1 cellular context compared by ENCODE assay signal in the genomic region with DNA sequence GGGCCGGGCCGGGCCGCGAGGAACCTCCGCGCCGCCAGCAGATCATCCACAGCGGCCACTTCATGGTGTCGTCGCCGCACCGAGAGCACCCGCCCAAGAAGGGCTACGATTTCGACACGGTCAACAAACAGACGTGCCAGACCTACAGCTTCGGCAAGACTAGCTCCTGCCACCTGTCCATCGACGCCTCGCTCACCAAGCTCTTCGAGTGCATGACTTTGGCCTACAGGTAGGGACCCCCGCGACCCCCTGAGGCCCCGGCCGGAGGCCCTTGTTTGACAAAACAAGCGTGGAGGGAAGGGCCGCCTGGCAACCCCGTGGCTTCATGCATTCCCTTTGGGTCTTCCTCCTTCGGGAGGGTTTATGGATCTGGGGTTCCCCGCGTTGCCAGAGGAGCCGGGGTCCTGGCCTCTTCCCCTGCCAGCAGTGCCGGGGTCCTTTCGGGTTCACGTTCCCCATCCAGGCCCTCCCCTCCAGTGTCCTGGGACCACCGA.
TF ChIP-seq lines count a peak whose summit lies in the region.

No MANE protein-coding gene starts in this region.

TF ChIP-seq in HepG2, 621 proteins besides CTCF, POLR2A, EP300 and RAD21 (continued from another document and continues in another):
- TF ChIP-seq ZNF232 (CRISPR knock-in tag; IDR thresholded peaks at IDR 0.05; ENCODE audit: borderline replicate concordance) = peak; percentile 95; the same call in 1 of the 2 replicates
- TF ChIP-seq TBX2 (CRISPR knock-in tag; IDR thresholded peaks at IDR 0.05; ENCODE audit: borderline replicate concordance) = no peak
- TF ChIP-seq ZBTB3 (CRISPR knock-in tag; IDR thresholded peaks at IDR 0.05; ENCODE audit: borderline replicate concordance, low read depth) = 0 out of 2 replicates have a peak, but pooled peaks have one; percentile 14
- TF ChIP-seq ZNF431 (CRISPR knock-in tag; IDR thresholded peaks at IDR 0.05; ENCODE audit: borderline replicate concordance, low read depth) = peak; percentile 58
- peak; percentile 89 for TF ChIP-seq ATF7-NPFF (CRISPR knock-in tag; IDR thresholded peaks at IDR 0.05; ENCODE audit: low read depth)
- 0 out of 2 replicates have a peak, but pooled peaks have one; percentile 33 for TF ChIP-seq ZNF20 (CRISPR knock-in tag; IDR thresholded peaks at IDR 0.05)
- TF ChIP-seq FOXC1 (CRISPR knock-in tag; IDR thresholded peaks at IDR 0.05; ENCODE audit: borderline replicate concordance) = peak; percentile 26; the same call in 1 of the 2 replicates
- peak; percentile 93 for TF ChIP-seq ZBTB7A (CRISPR knock-in tag; IDR thresholded peaks at IDR 0.05)
- TF ChIP-seq, protein P1, sequence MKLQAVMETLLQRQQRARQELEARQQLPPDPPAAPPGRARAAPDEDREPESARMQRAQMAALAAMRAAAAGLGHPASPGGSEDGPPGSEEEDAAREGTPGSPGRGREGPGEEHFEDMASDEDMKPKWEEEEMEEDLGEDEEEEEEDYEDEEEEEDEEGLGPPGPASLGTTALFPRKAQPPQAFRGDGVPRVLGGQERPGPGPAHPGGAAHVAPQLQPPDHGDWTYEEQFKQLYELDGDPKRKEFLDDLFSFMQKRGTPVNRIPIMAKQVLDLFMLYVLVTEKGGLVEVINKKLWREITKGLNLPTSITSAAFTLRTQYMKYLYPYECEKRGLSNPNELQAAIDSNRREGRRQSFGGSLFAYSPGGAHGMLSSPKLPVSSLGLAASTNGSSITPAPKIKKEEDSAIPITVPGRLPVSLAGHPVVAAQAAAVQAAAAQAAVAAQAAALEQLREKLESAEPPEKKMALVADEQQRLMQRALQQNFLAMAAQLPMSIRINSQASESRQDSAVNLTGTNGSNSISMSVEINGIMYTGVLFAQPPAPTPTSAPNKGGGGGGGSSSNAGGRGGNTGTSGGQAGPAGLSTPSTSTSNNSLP (IDR thresholded peaks at IDR 0.05; ENCODE audit: low read depth, low read length) = no peak
- TF ChIP-seq ZFP37 (CRISPR knock-in tag; IDR thresholded peaks at IDR 0.05; ENCODE audit: borderline replicate concordance) = peak; percentile 93; the same call in 1 of the 2 replicates
- TF ChIP-seq ZMAT3 (CRISPR knock-in tag; conservative IDR thresholded peaks at IDR 0.05) = peak; percentile 94
- peak; percentile 34; the same call in 1 of the 2 replicates for TF ChIP-seq RNF2 (conservative IDR thresholded peaks at IDR 0.05; ENCODE audit: low read depth)
- peak; percentile 47; the same call in 1 of the 2 replicates for TF ChIP-seq ZNF3 (CRISPR knock-in tag; IDR thresholded peaks at IDR 0.05)
- TF ChIP-seq, protein P2, sequence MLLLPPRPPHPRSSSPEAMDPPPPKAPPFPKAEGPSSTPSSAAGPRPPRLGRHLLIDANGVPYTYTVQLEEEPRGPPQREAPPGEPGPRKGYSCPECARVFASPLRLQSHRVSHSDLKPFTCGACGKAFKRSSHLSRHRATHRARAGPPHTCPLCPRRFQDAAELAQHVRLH (CRISPR knock-in tag; IDR thresholded peaks at IDR 0.05; ENCODE audit: borderline replicate concordance, low read depth) = peak; percentile 69; the same call in 1 of the 2 replicates
- TF ChIP-seq SRF (IDR thresholded peaks at IDR 0.05; ENCODE audit: low read depth, low read length) = no peak
- peak; percentile 81 for TF ChIP-seq ZNF441 (CRISPR knock-in tag; IDR thresholded peaks at IDR 0.05; ENCODE audit: borderline replicate concordance)
- TF ChIP-seq PITX1 (CRISPR knock-in tag; IDR thresholded peaks at IDR 0.05) = peak; percentile 46; the same call in 1 of the 2 replicates
- peak; percentile 67; the same call in 1 of the 2 replicates for TF ChIP-seq ZFP36L1 (CRISPR knock-in tag; IDR thresholded peaks at IDR 0.05)
- TF ChIP-seq ZNF530 (CRISPR knock-in tag; IDR thresholded peaks at IDR 0.05; ENCODE audit: low read depth) = peak; percentile 89
- TF ChIP-seq ZNF720 (CRISPR knock-in tag; IDR thresholded peaks at IDR 0.05) = no peak
- TF ChIP-seq SAP130 (CRISPR knock-in tag; IDR thresholded peaks at IDR 0.05; ENCODE audit: low read depth) = peak; percentile 36
- TF ChIP-seq ZNF556 (CRISPR knock-in tag; IDR thresholded peaks at IDR 0.05; ENCODE audit: borderline replicate concordance) = no peak
- TF ChIP-seq POLR2AphosphoS2 (IDR thresholded peaks at IDR 0.05; ENCODE audit: low read depth, low read length) = no peak
- TF ChIP-seq, protein P3, sequence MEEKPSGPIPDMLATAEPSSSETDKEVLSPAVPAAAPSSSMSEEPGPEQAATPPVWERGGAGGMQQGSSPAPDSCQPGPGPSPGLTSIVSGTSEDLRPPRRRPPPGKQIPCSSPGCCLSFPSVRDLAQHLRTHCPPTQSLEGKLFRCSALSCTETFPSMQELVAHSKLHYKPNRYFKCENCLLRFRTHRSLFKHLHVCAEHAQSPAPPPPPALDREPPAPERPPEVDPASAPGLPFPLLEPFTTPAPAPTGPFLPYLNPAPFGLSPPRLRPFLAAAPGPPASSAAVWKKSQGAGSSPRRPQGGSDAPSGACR (CRISPR knock-in tag; IDR thresholded peaks at IDR 0.05) = no peak
- TF ChIP-seq AGO1 (IDR thresholded peaks at IDR 0.05; ENCODE audit: low read depth, low read length, poor library complexity, severe bottlenecking) = no peak
- TF ChIP-seq, protein P4, sequence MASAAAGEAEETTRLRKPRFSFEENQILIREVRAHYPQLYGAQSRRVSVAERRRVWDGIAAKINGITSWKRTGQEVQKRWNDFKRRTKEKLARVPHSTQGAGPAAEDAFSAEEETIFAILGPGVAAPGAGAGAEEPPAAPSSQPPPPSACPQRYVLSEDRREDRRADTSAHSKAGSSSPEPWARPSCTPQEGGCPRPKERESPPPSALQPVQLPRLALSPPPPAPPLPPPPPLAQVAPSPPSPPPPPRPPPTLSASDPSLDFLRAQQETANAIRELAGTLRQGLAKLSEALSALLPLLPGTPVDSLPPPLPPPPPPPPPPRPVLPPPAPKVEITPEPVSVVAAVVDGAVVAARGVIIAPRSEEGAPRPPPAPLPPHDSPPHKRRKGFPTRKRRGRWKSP (CRISPR knock-in tag; IDR thresholded peaks at IDR 0.05) = no peak
- no peak for TF ChIP-seq KDM3A (CRISPR knock-in tag; IDR thresholded peaks at IDR 0.05; ENCODE audit: low read depth)
- TF ChIP-seq, protein P5, sequence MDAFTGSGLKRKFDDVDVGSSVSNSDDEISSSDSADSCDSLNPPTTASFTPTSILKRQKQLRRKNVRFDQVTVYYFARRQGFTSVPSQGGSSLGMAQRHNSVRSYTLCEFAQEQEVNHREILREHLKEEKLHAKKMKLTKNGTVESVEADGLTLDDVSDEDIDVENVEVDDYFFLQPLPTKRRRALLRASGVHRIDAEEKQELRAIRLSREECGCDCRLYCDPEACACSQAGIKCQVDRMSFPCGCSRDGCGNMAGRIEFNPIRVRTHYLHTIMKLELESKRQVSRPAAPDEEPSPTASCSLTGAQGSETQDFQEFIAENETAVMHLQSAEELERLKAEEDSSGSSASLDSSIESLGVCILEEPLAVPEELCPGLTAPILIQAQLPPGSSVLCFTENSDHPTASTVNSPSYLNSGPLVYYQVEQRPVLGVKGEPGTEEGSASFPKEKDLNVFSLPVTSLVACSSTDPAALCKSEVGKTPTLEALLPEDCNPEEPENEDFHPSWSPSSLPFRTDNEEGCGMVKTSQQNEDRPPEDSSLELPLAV (CRISPR knock-in tag; conservative IDR thresholded peaks at IDR 0.05; ENCODE audit: low read depth) = peak; percentile 81; the same call in 1 of the 2 replicates
- TF ChIP-seq ZNF121 (CRISPR knock-in tag; IDR thresholded peaks at IDR 0.05) = no peak
- TF ChIP-seq, protein P6, sequence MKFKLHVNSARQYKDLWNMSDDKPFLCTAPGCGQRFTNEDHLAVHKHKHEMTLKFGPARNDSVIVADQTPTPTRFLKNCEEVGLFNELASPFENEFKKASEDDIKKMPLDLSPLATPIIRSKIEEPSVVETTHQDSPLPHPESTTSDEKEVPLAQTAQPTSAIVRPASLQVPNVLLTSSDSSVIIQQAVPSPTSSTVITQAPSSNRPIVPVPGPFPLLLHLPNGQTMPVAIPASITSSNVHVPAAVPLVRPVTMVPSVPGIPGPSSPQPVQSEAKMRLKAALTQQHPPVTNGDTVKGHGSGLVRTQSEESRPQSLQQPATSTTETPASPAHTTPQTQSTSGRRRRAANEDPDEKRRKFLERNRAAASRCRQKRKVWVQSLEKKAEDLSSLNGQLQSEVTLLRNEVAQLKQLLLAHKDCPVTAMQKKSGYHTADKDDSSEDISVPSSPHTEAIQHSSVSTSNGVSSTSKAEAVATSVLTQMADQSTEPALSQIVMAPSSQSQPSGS (CRISPR knock-in tag; IDR thresholded peaks at IDR 0.05) = peak; percentile 35; the same call in 1 of the 2 replicates
- peak; percentile 32; the same call in 1 of the 2 replicates for TF ChIP-seq ZNF124 (CRISPR knock-in tag; IDR thresholded peaks at IDR 0.05)
- peak; percentile 77; the same call in 1 of the 2 replicates for TF ChIP-seq ZIK1 (CRISPR knock-in tag; IDR thresholded peaks at IDR 0.05; ENCODE audit: borderline replicate concordance, low read depth)
- TF ChIP-seq ZEB1 (IDR thresholded peaks at IDR 0.05; ENCODE audit: insufficient replicate concordance, low read depth) = no peak
- no peak for TF ChIP-seq ARNTL (CRISPR knock-in tag; IDR thresholded peaks at IDR 0.05)
- 0 out of 2 replicates have a peak, but pooled peaks have one; percentile 93 for TF ChIP-seq KLF6 (CRISPR knock-in tag; IDR thresholded peaks at IDR 0.05)
- TF ChIP-seq, protein P7, sequence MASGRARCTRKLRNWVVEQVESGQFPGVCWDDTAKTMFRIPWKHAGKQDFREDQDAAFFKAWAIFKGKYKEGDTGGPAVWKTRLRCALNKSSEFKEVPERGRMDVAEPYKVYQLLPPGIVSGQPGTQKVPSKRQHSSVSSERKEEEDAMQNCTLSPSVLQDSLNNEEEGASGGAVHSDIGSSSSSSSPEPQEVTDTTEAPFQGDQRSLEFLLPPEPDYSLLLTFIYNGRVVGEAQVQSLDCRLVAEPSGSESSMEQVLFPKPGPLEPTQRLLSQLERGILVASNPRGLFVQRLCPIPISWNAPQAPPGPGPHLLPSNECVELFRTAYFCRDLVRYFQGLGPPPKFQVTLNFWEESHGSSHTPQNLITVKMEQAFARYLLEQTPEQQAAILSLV (CRISPR knock-in tag; IDR thresholded peaks at IDR 0.05; ENCODE audit: borderline replicate concordance) = peak; percentile 72; the same call in 1 of the 2 replicates
- TF ChIP-seq, protein P8, sequence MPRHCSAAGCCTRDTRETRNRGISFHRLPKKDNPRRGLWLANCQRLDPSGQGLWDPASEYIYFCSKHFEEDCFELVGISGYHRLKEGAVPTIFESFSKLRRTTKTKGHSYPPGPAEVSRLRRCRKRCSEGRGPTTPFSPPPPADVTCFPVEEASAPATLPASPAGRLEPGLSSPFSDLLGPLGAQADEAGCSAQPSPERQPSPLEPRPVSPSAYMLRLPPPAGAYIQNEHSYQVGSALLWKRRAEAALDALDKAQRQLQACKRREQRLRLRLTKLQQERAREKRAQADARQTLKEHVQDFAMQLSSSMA (CRISPR knock-in tag; IDR thresholded peaks at IDR 0.05) = peak; percentile 90; the same call in 1 of the 2 replicates
- peak; percentile 82; the same call in 1 of the 2 replicates for TF ChIP-seq ZSCAN21 (CRISPR knock-in tag; IDR thresholded peaks at IDR 0.05; ENCODE audit: borderline replicate concordance)
- TF ChIP-seq ZNF547 (CRISPR knock-in tag; IDR thresholded peaks at IDR 0.05) = peak; percentile 80; the same call in 1 of the 2 replicates
- TF ChIP-seq ZNF430 (CRISPR knock-in tag; IDR thresholded peaks at IDR 0.05) = peak; percentile 69; the same call in 1 of the 2 replicates
- TF ChIP-seq, protein P9, sequence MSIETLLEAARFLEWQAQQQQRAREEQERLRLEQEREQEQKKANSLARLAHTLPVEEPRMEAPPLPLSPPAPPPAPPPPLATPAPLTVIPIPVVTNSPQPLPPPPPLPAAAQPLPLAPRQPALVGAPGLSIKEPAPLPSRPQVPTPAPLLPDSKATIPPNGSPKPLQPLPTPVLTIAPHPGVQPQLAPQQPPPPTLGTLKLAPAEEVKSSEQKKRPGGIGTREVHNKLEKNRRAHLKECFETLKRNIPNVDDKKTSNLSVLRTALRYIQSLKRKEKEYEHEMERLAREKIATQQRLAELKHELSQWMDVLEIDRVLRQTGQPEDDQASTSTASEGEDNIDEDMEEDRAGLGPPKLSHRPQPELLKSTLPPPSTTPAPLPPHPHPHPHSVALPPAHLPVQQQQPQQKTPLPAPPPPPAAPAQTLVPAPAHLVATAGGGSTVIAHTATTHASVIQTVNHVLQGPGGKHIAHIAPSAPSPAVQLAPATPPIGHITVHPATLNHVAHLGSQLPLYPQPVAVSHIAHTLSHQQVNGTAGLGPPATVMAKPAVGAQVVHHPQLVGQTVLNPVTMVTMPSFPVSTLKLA (IDR thresholded peaks at IDR 0.05) = no peak
- TF ChIP-seq ZMYM3 (CRISPR knock-in tag; IDR thresholded peaks at IDR 0.05) = no peak
- TF ChIP-seq SRY (CRISPR knock-in tag; IDR thresholded peaks at IDR 0.05) = peak; percentile 96
- TF ChIP-seq ZNF230 (CRISPR knock-in tag; IDR thresholded peaks at IDR 0.05) = peak; percentile 82; the same call in 1 of the 2 replicates
- TF ChIP-seq, protein P10, sequence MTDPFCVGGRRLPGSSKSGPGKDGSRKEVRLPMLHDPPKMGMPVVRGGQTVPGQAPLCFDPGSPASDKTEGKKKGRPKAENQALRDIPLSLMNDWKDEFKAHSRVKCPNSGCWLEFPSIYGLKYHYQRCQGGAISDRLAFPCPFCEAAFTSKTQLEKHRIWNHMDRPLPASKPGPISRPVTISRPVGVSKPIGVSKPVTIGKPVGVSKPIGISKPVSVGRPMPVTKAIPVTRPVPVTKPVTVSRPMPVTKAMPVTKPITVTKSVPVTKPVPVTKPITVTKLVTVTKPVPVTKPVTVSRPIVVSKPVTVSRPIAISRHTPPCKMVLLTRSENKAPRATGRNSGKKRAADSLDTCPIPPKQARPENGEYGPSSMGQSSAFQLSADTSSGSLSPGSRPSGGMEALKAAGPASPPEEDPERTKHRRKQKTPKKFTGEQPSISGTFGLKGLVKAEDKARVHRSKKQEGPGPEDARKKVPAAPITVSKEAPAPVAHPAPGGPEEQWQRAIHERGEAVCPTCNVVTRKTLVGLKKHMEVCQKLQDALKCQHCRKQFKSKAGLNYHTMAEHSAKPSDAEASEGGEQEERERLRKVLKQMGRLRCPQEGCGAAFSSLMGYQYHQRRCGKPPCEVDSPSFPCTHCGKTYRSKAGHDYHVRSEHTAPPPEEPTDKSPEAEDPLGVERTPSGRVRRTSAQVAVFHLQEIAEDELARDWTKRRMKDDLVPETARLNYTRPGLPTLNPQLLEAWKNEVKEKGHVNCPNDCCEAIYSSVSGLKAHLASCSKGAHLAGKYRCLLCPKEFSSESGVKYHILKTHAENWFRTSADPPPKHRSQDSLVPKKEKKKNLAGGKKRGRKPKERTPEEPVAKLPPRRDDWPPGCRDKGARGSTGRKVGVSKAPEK (CRISPR knock-in tag; IDR thresholded peaks at IDR 0.05; ENCODE audit: borderline replicate concordance) = no peak
- TF ChIP-seq ADNP (CRISPR knock-in tag; IDR thresholded peaks at IDR 0.05) = no peak
- TF ChIP-seq, protein P11, sequence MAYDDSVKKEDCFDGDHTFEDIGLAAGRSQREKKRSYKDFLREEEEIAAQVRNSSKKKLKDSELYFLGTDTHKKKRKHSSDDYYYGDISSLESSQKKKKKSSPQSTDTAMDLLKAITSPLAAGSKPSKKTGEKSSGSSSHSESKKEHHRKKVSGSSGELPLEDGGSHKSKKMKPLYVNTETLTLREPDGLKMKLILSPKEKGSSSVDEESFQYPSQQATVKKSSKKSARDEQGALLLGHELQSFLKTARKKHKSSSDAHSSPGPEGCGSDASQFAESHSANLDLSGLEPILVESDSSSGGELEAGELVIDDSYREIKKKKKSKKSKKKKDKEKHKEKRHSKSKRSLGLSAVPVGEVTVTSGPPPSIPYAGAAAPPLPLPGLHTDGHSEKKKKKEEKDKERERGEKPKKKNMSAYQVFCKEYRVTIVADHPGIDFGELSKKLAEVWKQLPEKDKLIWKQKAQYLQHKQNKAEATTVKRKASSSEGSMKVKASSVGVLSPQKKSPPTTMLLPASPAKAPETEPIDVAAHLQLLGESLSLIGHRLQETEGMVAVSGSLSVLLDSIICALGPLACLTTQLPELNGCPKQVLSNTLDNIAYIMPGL (CRISPR knock-in tag; IDR thresholded peaks at IDR 0.05; ENCODE audit: borderline replicate concordance in 1 of 2, low read depth in 1 of 2) = peak in 1 of 2 experiments; percentile 9; a peak in 1 of 4 replicates
- no peak for TF ChIP-seq PCBP1 (IDR thresholded peaks at IDR 0.05; ENCODE audit: borderline replicate concordance, low read depth, low read length)
